23 cellular contexts compared by ENCODE assay signal in genomic region chr11:8368194-8368593, GRCh38.
"Had no signal": no experiment of that assay in that cellular context is flagged by ENCODE, and none has a peak within 500 bp of the region (broad histone marks: within the 10 kb centered on the region; RNA-seq: fewer than 3 reads in every experiment).

No MANE protein-coding gene starts in this region.

- H3K4me1 ChIP-seq: colonic mucosa, gastrocnemius medialis, psoas muscle, suprapubic skin, transverse colon, upper lobe of right lung, uterus had no signal

- H3K36me3 Mint-ChIP-seq: naive thymus-derived CD8-positive, alpha-beta T cell had no signal

- H3K27me3 Mint-ChIP-seq: dendritic cell treated with granulocyte-macrophage colony-stimulating factor and Interleukin-4, amounts not matched to agents 40 ng/mL and 50 ng/mL, for 4 days; stimulated activated naive CD8-positive, alpha-beta T cell treated with anti-CD3 and anti-CD28 coated beads, Interleukin-15, amount 100 ng/mL, for 72 hours had no signal

- H3K9me3 Mint-ChIP-seq: dendritic cell treated with granulocyte-macrophage colony-stimulating factor and Interleukin-4, amounts not matched to agents 40 ng/mL and 50 ng/mL, for 4 days; endodermal cell; naive thymus-derived CD8-positive, alpha-beta T cell; stimulated activated naive CD8-positive, alpha-beta T cell treated with anti-CD3 and anti-CD28 coated beads, Interleukin-15, amount 100 ng/mL, for 72 hours had no signal

- H3K36me3 ChIP-seq: colonic mucosa, gastrocnemius medialis, suprapubic skin, transverse colon, upper lobe of right lung, uterus had no signal

- H3K4me1 Mint-ChIP-seq: endodermal cell; naive thymus-derived CD8-positive, alpha-beta T cell; stimulated activated naive CD8-positive, alpha-beta T cell treated with anti-CD3 and anti-CD28 coated beads, Interleukin-15, amount 100 ng/mL, for 72 hours had no signal

- H3K4me3 Mint-ChIP-seq: dendritic cell treated with granulocyte-macrophage colony-stimulating factor and Interleukin-4, amounts not matched to agents 40 ng/mL and 50 ng/mL, for 4 days; endodermal cell; naive thymus-derived CD8-positive, alpha-beta T cell; nephron progenitor cell; stimulated activated naive CD8-positive, alpha-beta T cell treated with anti-CD3 and anti-CD28 coated beads, Interleukin-15, amount 100 ng/mL, for 72 hours had no signal

- H3K4me3 ChIP-seq: colonic mucosa, gastrocnemius medialis, psoas muscle, skin epidermis, suprapubic skin, transverse colon, upper lobe of right lung, uterus had no signal

- H3K9me3 ChIP-seq: colonic mucosa, gastrocnemius medialis, psoas muscle, suprapubic skin, transverse colon, upper lobe of right lung, uterus had no signal

- DNase-seq: colonic mucosa; effector CD8-positive, alpha-beta T cell; endodermal cell; foreskin fibroblast; gastrocnemius medialis; mammary epithelial cell; naive thymus-derived CD8-positive, alpha-beta T cell; nephron progenitor cell; nucleus accumbens; psoas muscle; right cardiac atrium; stimulated activated CD4-positive, alpha-beta T cell treated with anti-CD3 and anti-CD28 coated beads, Interleukin-15, amount 100 ng/mL, for 24 hours; stimulated activated CD4-positive, alpha-beta T cell treated with anti-CD3 and anti-CD28 coated beads, Interleukin-2, amount 100 ng/mL, for 48 hours; stimulated activated naive CD4-positive, alpha-beta T cell; stimulated activated naive CD8-positive, alpha-beta T cell treated with anti-CD3 and anti-CD28 coated beads, Interleukin-15, amount 100 ng/mL, for 72 hours; transverse colon; upper lobe of right lung; uterus had no signal

- ATAC-seq: esophagus mucosa; gastrocnemius medialis; naive thymus-derived CD8-positive, alpha-beta T cell; psoas muscle; right cardiac atrium; stimulated activated naive CD8-positive, alpha-beta T cell treated with anti-CD3 and anti-CD28 coated beads, Interleukin-15, amount 100 ng/mL, for 72 hours had no signal

- H3K27ac Mint-ChIP-seq: dendritic cell treated with granulocyte-macrophage colony-stimulating factor and Interleukin-4, amounts not matched to agents 40 ng/mL and 50 ng/mL, for 4 days; endodermal cell; naive thymus-derived CD8-positive, alpha-beta T cell; nephron progenitor cell had no signal

- H3K27me3 ChIP-seq: colonic mucosa, gastrocnemius medialis, suprapubic skin, transverse colon, upper lobe of right lung, uterus had no signal

- H3K27ac ChIP-seq: colonic mucosa, epithelial cell of prostate, gastrocnemius medialis, psoas muscle, skin epidermis, suprapubic skin, transverse colon, upper lobe of right lung, uterus had no signal
